1 cellular context compared by ENCODE assay signal in the genomic region with DNA sequence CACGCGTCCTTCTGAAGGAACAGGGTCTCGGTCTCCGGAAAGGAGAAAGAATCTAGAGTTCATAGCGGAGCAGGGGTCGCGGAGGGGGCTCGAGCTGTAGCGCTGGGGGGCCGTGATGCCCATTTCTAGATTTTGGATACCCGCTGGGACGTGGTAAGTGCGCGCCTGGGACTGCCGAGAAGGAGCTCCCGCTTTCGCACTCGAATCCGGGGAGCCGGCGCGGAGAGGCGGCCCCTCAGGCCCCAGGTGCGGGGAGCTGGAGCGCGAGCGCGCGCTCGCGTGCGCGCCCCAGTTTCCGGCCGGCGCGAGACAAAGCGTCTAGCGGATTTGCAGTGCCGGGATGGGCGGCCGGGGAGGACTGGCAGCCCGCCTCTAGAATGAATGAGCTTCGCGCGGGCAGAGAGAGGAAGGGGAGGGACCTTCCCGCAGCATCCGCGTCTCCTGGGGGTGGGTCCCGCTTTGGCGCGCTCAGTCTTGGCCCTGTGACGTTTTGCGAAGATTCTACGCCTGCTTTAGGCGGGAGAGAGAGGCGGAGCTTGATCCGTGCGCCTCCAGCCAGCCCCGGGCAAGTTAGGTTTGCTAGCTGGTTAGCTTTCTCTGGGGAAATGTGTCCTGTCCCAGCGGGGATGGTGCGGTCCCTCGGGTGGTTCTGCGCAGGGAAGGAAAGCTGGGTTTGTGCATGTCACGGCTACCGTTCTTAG.
TF ChIP-seq lines count a peak whose summit lies in the region.

No MANE protein-coding gene starts in this region.

TF ChIP-seq in HEK293, 187 proteins besides CTCF, POLR2A, EP300 and RAD21 (continued from another document and continues in another):
- no peak for TF ChIP-seq ZNF843 (tag by site-specific recombination; IDR thresholded peaks at IDR 0.05)
- TF ChIP-seq MYNN (tag by site-specific recombination; IDR thresholded peaks at IDR 0.05; ENCODE audit: borderline replicate concordance), result no peak
- TF ChIP-seq ZNF621 (tag by site-specific recombination; IDR thresholded peaks at IDR 0.05), result no peak
- no peak for TF ChIP-seq ZNF701 (tag by site-specific recombination; IDR thresholded peaks at IDR 0.05)
- TF ChIP-seq, protein P1, sequence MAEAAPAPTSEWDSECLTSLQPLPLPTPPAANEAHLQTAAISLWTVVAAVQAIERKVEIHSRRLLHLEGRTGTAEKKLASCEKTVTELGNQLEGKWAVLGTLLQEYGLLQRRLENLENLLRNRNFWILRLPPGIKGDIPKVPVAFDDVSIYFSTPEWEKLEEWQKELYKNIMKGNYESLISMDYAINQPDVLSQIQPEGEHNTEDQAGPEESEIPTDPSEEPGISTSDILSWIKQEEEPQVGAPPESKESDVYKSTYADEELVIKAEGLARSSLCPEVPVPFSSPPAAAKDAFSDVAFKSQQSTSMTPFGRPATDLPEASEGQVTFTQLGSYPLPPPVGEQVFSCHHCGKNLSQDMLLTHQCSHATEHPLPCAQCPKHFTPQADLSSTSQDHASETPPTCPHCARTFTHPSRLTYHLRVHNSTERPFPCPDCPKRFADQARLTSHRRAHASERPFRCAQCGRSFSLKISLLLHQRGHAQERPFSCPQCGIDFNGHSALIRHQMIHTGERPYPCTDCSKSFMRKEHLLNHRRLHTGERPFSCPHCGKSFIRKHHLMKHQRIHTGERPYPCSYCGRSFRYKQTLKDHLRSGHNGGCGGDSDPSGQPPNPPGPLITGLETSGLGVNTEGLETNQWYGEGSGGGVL (tag by site-specific recombination; IDR thresholded peaks at IDR 0.05), result no peak
- TF ChIP-seq YY2 (tag by site-specific recombination; IDR thresholded peaks at IDR 0.05), result no peak
- TF ChIP-seq ZNF48 (tag by site-specific recombination; IDR thresholded peaks at IDR 0.05), result no peak
- TF ChIP-seq ZNF521 (tag by site-specific recombination; IDR thresholded peaks at IDR 0.05), result no peak
- TF ChIP-seq, protein P2, sequence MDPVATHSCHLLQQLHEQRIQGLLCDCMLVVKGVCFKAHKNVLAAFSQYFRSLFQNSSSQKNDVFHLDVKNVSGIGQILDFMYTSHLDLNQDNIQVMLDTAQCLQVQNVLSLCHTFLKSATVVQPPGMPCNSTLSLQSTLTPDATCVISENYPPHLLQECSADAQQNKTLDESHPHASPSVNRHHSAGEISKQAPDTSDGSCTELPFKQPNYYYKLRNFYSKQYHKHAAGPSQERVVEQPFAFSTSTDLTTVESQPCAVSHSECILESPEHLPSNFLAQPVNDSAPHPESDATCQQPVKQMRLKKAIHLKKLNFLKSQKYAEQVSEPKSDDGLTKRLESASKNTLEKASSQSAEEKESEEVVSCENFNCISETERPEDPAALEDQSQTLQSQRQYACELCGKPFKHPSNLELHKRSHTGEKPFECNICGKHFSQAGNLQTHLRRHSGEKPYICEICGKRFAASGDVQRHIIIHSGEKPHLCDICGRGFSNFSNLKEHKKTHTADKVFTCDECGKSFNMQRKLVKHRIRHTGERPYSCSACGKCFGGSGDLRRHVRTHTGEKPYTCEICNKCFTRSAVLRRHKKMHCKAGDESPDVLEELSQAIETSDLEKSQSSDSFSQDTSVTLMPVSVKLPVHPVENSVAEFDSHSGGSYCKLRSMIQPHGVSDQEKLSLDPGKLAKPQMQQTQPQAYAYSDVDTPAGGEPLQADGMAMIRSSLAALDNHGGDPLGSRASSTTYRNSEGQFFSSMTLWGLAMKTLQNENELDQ (tag by site-specific recombination; IDR thresholded peaks at IDR 0.05; ENCODE audit: low read depth), result no peak
- TF ChIP-seq ZSCAN23 (tag by site-specific recombination; IDR thresholded peaks at IDR 0.05), result no peak
- TF ChIP-seq ZNF174 (tag by site-specific recombination; IDR thresholded peaks at IDR 0.05), result no peak
- TF ChIP-seq ZNF292 (tag by site-specific recombination; IDR thresholded peaks at IDR 0.05; ENCODE audit: borderline replicate concordance, low read depth), result no peak
- no peak for TF ChIP-seq HOXC10 (CRISPR knock-in tag; IDR thresholded peaks at IDR 0.05)
- TF ChIP-seq ZNF501 (tag by site-specific recombination; IDR thresholded peaks at IDR 0.05), result peak; percentile 54; the same call in 1 of the 2 replicates
- no peak for TF ChIP-seq ZNF792 (tag by site-specific recombination; IDR thresholded peaks at IDR 0.05)
- no peak for TF ChIP-seq ZNF202 (tag by site-specific recombination; IDR thresholded peaks at IDR 0.05; ENCODE audit: borderline replicate concordance)
- no peak for TF ChIP-seq ZNF37A (tag by site-specific recombination; IDR thresholded peaks at IDR 0.05)
- TF ChIP-seq AEBP2 (tag by site-specific recombination; IDR thresholded peaks at IDR 0.05; ENCODE audit: borderline replicate concordance), result no peak
- TF ChIP-seq, protein P3, sequence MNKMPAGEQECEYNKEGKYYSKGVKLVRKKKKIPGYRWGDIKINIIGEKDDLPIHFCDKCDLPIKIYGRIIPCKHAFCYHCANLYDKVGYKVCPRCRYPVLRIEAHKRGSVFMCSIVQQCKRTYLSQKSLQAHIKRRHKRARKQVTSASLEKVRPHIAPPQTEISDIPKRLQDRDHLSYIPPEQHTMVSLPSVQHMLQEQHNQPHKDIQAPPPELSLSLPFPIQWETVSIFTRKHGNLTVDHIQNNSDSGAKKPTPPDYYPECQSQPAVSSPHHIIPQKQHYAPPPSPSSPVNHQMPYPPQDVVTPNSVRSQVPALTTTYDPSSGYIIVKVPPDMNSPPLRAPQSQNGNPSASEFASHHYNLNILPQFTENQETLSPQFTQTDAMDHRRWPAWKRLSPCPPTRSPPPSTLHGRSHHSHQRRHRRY (tag by site-specific recombination; IDR thresholded peaks at IDR 0.05), result 0 out of 2 replicates have a peak, but pooled peaks have one; percentile 6
- no peak for TF ChIP-seq ZNF311 (tag by site-specific recombination; IDR thresholded peaks at IDR 0.05; ENCODE audit: borderline replicate concordance)
- TF ChIP-seq ZNF600 (tag by site-specific recombination; IDR thresholded peaks at IDR 0.05), result 0 out of 2 replicates have a peak, but pooled peaks have one; percentile 9
- no peak; the same call in 1 of the 2 replicates for TF ChIP-seq ZNF341 (tag by site-specific recombination; IDR thresholded peaks at IDR 0.05; ENCODE audit: low read depth)
- TF ChIP-seq ZNF629 (tag by site-specific recombination; IDR thresholded peaks at IDR 0.05), result peak; percentile 97
- no peak for TF ChIP-seq SETDB1 (IDR thresholded peaks at IDR 0.05; ENCODE audit: insufficient read length, low read length)
- no peak for TF ChIP-seq ZNF530 (tag by site-specific recombination; IDR thresholded peaks at IDR 0.05; ENCODE audit: low read depth)
- TF ChIP-seq ZNF132 (tag by site-specific recombination; IDR thresholded peaks at IDR 0.05; ENCODE audit: borderline replicate concordance), result no peak
- 0 out of 2 replicates have a peak, but pooled peaks have one; percentile 29 for TF ChIP-seq EGR2 (tag by site-specific recombination; IDR thresholded peaks at IDR 0.05; ENCODE audit: low read depth)
- TF ChIP-seq ZNF510 (tag by site-specific recombination; IDR thresholded peaks at IDR 0.05; ENCODE audit: insufficient replicate concordance), result no peak
- peak; percentile 87 for TF ChIP-seq ZBTB7A (tag by site-specific recombination; IDR thresholded peaks at IDR 0.05; ENCODE audit: low read depth)
- TF ChIP-seq, protein P4, sequence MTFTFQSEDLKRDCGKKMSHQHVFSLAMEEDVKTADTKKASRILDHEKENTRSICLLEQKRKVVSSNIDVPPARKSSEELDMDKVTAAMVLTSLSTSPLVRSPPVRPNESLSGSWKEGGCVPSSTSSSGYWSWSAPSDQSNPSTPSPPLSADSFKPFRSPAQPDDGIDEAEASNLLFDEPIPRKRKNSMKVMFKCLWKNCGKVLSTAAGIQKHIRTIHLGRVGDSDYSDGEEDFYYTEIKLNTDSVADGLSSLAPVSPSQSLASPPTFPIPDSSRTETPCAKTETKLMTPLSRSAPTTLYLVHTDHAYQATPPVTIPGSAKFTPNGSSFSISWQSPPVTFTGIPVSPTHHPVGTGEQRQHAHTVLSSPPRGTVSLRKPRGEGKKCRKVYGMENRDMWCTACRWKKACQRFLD (tag by site-specific recombination; IDR thresholded peaks at IDR 0.05), result no peak
- TF ChIP-seq OVOL3 (tag by site-specific recombination; IDR thresholded peaks at IDR 0.05), result no peak
- TF ChIP-seq, protein P5, sequence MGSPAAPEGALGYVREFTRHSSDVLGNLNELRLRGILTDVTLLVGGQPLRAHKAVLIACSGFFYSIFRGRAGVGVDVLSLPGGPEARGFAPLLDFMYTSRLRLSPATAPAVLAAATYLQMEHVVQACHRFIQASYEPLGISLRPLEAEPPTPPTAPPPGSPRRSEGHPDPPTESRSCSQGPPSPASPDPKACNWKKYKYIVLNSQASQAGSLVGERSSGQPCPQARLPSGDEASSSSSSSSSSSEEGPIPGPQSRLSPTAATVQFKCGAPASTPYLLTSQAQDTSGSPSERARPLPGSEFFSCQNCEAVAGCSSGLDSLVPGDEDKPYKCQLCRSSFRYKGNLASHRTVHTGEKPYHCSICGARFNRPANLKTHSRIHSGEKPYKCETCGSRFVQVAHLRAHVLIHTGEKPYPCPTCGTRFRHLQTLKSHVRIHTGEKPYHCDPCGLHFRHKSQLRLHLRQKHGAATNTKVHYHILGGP (tag by site-specific recombination; IDR thresholded peaks at IDR 0.05), result no peak
- peak; percentile 25; the same call in 1 of the 2 replicates for TF ChIP-seq ZBTB1 (tag by site-specific recombination; IDR thresholded peaks at IDR 0.05)
- TF ChIP-seq ZSCAN16 (tag by site-specific recombination; IDR thresholded peaks at IDR 0.05), result no peak
- TF ChIP-seq, protein P6, sequence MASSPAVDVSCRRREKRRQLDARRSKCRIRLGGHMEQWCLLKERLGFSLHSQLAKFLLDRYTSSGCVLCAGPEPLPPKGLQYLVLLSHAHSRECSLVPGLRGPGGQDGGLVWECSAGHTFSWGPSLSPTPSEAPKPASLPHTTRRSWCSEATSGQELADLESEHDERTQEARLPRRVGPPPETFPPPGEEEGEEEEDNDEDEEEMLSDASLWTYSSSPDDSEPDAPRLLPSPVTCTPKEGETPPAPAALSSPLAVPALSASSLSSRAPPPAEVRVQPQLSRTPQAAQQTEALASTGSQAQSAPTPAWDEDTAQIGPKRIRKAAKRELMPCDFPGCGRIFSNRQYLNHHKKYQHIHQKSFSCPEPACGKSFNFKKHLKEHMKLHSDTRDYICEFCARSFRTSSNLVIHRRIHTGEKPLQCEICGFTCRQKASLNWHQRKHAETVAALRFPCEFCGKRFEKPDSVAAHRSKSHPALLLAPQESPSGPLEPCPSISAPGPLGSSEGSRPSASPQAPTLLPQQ (tag by site-specific recombination; IDR thresholded peaks at IDR 0.05), result peak; percentile 99
- peak; percentile 83 for TF ChIP-seq PRDM10 (tag by site-specific recombination; IDR thresholded peaks at IDR 0.05)
- TF ChIP-seq ZNF76 (tag by site-specific recombination; IDR thresholded peaks at IDR 0.05; ENCODE audit: borderline replicate concordance, low read depth), result peak; percentile 19; the same call in 1 of the 2 replicates
- TF ChIP-seq WT1 (tag by site-specific recombination; IDR thresholded peaks at IDR 0.05), result peak; percentile 34
- peak; percentile 99 for TF ChIP-seq ZFP69B (tag by site-specific recombination; IDR thresholded peaks at IDR 0.05)
- TF ChIP-seq ZNF558 (tag by site-specific recombination; IDR thresholded peaks at IDR 0.05), result no peak
- TF ChIP-seq ZNF473 (tag by site-specific recombination; IDR thresholded peaks at IDR 0.05), result no peak
- TF ChIP-seq, protein P7, sequence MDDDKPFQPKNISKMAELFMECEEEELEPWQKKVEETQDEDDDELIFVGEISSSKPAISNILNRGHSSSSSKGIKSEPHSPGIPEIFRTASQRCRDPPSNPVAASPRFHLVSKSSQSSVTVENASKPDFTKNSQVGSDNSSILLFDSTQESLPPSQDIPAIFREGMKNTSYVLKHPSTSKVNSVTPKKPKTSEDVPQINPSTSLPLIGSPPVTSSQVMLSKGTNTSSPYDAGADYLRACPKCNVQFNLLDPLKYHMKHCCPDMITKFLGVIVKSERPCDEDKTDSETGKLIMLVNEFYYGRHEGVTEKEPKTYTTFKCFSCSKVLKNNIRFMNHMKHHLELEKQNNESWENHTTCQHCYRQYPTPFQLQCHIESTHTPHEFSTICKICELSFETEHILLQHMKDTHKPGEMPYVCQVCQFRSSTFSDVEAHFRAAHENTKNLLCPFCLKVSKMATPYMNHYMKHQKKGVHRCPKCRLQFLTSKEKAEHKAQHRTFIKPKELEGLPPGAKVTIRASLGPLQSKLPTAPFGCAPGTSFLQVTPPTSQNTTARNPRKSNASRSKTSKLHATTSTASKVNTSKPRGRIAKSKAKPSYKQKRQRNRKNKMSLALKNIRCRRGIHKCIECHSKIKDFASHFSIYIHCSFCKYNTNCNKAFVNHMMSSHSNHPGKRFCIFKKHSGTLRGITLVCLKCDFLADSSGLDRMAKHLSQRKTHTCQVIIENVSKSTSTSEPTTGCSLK (tag by site-specific recombination; IDR thresholded peaks at IDR 0.05), result no peak
- no peak for TF ChIP-seq ZNF670 (tag by site-specific recombination; IDR thresholded peaks at IDR 0.05; ENCODE audit: low read depth)
- TF ChIP-seq ZNF426 (tag by site-specific recombination; IDR thresholded peaks at IDR 0.05), result no peak
- TF ChIP-seq ZNF549 (tag by site-specific recombination; IDR thresholded peaks at IDR 0.05), result no peak
